In the genomic region with DNA sequence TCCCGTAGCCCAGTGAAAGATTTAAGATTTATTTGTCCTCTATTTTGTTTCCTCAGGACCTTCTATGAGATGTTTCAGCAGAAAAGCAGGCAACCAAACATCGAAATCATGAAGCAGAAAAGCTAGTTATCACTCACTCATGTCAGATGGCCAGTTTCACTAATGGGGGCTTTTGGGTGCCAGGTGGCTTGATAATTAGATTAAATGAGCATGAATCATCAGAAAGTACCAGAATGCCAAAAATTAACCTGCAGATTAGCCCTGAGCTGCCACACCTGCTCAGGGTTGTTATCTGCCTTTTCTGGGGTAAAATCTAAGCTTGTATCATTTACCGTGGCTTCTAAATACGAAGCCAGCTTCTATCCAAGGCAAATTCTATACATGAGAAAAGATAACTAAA, we compare ENCODE assay signal across 29 cellular contexts.
"Had no signal": no experiment of that assay in that cellular context is flagged by ENCODE, and none has a peak within 500 bp of the region (broad histone marks: within the 10 kb centered on the region; RNA-seq: fewer than 3 reads in every experiment).

No MANE protein-coding gene starts in this region.

- H3K4me3 Mint-ChIP-seq: activated CD4-positive, alpha-beta T cell treated with anti-CD3 and anti-CD28 coated beads, Interleukin-2, amount 10 ng/mL, durations not matched to agents 24 days and 14 days; activated CD8-positive, alpha-beta T cell treated with anti-CD3 and anti-CD28 coated beads, Interleukin-2, amount 10 ng/mL, durations not matched to agents 7 days and 5 days; activated naive CD4-positive, alpha-beta T cell treated with anti-CD3 and anti-CD28 coated beads for 36 hours; activated T-cell treated with anti-CD3 and anti-CD28 coated beads, Interleukin-2, amount 50 U/mL, for 24 hours; central memory CD8-positive, alpha-beta T cell; T-helper 1 cell treated with Interleukin-12 subunit alpha and Interleukin-12 subunit beta and Interleukin-4 antibody, amounts not matched to agents 30 μg/mL and 1 μg/mL, for 36 hours; T-helper 2 cell treated with Interferon-gamma antibody and Interleukin-4, amounts not matched to agents 5 μg/mL and 100 μg/mL, for 36 hours had no signal

- H3K9me3 ChIP-seq: MG63 had no signal

- H3K9me3 Mint-ChIP-seq: activated naive CD4-positive, alpha-beta T cell treated with anti-CD3 and anti-CD28 coated beads for 36 hours had no signal

- DNase-seq: activated CD4-positive, alpha-beta T cell treated with anti-CD3 and anti-CD28 coated beads, Interleukin-2, amount 10 ng/mL, durations not matched to agents 24 days and 14 days; activated CD4-positive, alpha-beta T cell treated with anti-CD3 and anti-CD28 coated beads, Interleukin-2, amount 50 U/mL, for 4 hours; activated CD8-positive, alpha-beta T cell treated with anti-CD3 and anti-CD28 coated beads, Interleukin-2, amount 10 ng/mL, durations not matched to agents 7 days and 5 days; activated gamma-delta T cell treated with Interleukin-2 at 50 U/mL for 16 hours; activated naive CD4-positive, alpha-beta T cell treated with anti-CD3 and anti-CD28 coated beads for 36 hours; activated T-cell treated with anti-CD3 and anti-CD28 coated beads, Interleukin-2, amount 50 U/mL, for 24 hours; anterior cingulate cortex; Kasumi-1; KG1; MG63; NCI-H1048; NCI-H1417; NCI-H146; NCI-H187; NCI-H2029 treated with DMSO at 0.1 percent for 48 hours; NCI-H2107; NCI-H2171; NCI-H510A; NCI-H526; NK-92 treated with Interleukin-12 subunit alpha and Interleukin-12 subunit beta, amount 100 ng/mL, for 24 hours; PC-9; SIG-M5 had no signal

- ATAC-seq: activated CD8-positive, alpha-beta T cell treated with anti-CD3 and anti-CD28 coated beads, Interleukin-2, amount 10 ng/mL, durations not matched to agents 7 days and 5 days; activated naive CD4-positive, alpha-beta T cell treated with anti-CD3 and anti-CD28 coated beads, Interleukin-2, amount 50 U/mL, for 72 hours; Right ventricle myocardium inferior had no signal

- H3K27ac Mint-ChIP-seq: activated CD4-positive, alpha-beta T cell treated with anti-CD3 and anti-CD28 coated beads, Interleukin-2, amount 10 ng/mL, durations not matched to agents 24 days and 14 days; activated CD8-positive, alpha-beta T cell treated with anti-CD3 and anti-CD28 coated beads, Interleukin-2, amount 10 ng/mL, durations not matched to agents 7 days and 5 days; activated naive CD4-positive, alpha-beta T cell treated with anti-CD3 and anti-CD28 coated beads for 36 hours; activated naive CD4-positive, alpha-beta T cell treated with anti-CD3 and anti-CD28 coated beads, Interleukin-2, amount 50 U/mL, for 72 hours; activated T-cell treated with anti-CD3 and anti-CD28 coated beads, Interleukin-2, amount 50 U/mL, for 24 hours; T-helper 1 cell treated with Interleukin-12 subunit alpha and Interleukin-12 subunit beta and Interleukin-4 antibody, amounts not matched to agents 30 μg/mL and 1 μg/mL, for 36 hours; T-helper 2 cell treated with Interferon-gamma antibody and Interleukin-4, amounts not matched to agents 5 μg/mL and 100 μg/mL, for 36 hours had no signal

- H3K36me3 Mint-ChIP-seq: activated naive CD4-positive, alpha-beta T cell treated with anti-CD3 and anti-CD28 coated beads, Interleukin-2, amount 50 U/mL, for 72 hours had no signal

- H3K27me3 ChIP-seq: cardiac muscle cell, MG63 had no signal

- H3K36me3 ChIP-seq: cardiac muscle cell, MG63 had no signal

- H2AFZ ChIP-seq: PC-9 had no signal

- H3K4me3 ChIP-seq: cardiac muscle cell, MG63, PC-9 had no signal

- H3K4me2 ChIP-seq: PC-9 had no signal

- H3K4me1 Mint-ChIP-seq: activated CD4-positive, alpha-beta T cell treated with anti-CD3 and anti-CD28 coated beads, Interleukin-2, amount 10 ng/mL, durations not matched to agents 24 days and 14 days; central memory CD8-positive, alpha-beta T cell had no signal

- H3K27ac ChIP-seq: cardiac muscle cell, PC-9, RWPE1 had no signal

- H3K27me3 Mint-ChIP-seq: activated CD4-positive, alpha-beta T cell treated with anti-CD3 and anti-CD28 coated beads, Interleukin-2, amount 10 ng/mL, durations not matched to agents 24 days and 14 days; activated T-cell treated with anti-CD3 and anti-CD28 coated beads, Interleukin-2, amount 50 U/mL, for 24 hours; central memory CD8-positive, alpha-beta T cell had no signal
